Comparison of ENCODE assay signal across 12 cellular contexts in genomic region chr7:359776-360361, GRCh38.
A peak's percentile ranks its signal among the peaks of the same experiment; 100 is the strongest.
DNase-seq lines count a peak whose midpoint lies in the region; ATAC-seq and TF ChIP-seq lines count a peak whose summit lies in the region.
"Had no signal": no experiment of that assay in that cellular context is flagged by ENCODE, and none has a peak within 500 bp of the region (broad histone marks: within the 10 kb centered on the region; RNA-seq: fewer than 3 reads in every experiment).

No MANE protein-coding gene starts in this region.

- H3K9me3 Mint-ChIP-seq in WTC11 (no peaks in the 10 kb centered on the region), immature natural killer cell (peaks cover 0 to 10% (median 2%) of the 10 kb centered on the region in 6 donors), HFFc6 (peaks cover 16% of the 10 kb centered on the region)

- ATAC-seq in Right ventricle myocardium superior (ENCODE audit: poor library complexity) (no peak), WTC11 (no peak)

- intact Hi-C loops in Right ventricle myocardium superior (cut with DNase I): no loop called here

- H3K27ac Mint-ChIP-seq in WTC11 (no peak overlapping the region), immature natural killer cell (no peak overlapping the region), HFFc6 (no peak overlapping the region)
- H3K27ac Mint-ChIP-seq: endodermal cell had no signal

- H3K27me3 ChIP-seq in right atrium auricular region: no peaks in the 10 kb centered on the region
- no peaks in the 10 kb centered on the region for H3K27me3 ChIP-seq in thymus (ENCODE audit: control insufficient read depth, insufficient read depth)

- H3K36me3 Mint-ChIP-seq in WTC11 (no peaks in the 10 kb centered on the region), immature natural killer cell (peaks cover 0 to 10% (median 7%) of the 10 kb centered on the region in 3 donors), HFFc6 (ENCODE audit: low read depth) (peaks cover 5% of the 10 kb centered on the region; the same call in 1 of the 2 replicates)

- WGBS in thymus: 3% methylated on average over 25 of the region's 25 CpGs

- H3K4me3 ChIP-seq in right atrium auricular region: no peak overlapping the region
- H3K4me3 ChIP-seq in thymus (ENCODE audit: low read length): peak overlapping the region; percentile 48

- no peak overlapping the region for H3K27ac ChIP-seq in right atrium auricular region
- H3K27ac ChIP-seq in thymus (ENCODE audit: low read depth): peak overlapping the region; percentile 74

- H3K4me1 ChIP-seq in right atrium auricular region: peaks cover 0 to 9% of the 10 kb centered on the region in 2 donors
- H3K4me1 ChIP-seq in thymus (ENCODE audit: control insufficient read depth, insufficient read depth, low read length): peaks cover 27% of the 10 kb centered on the region

- H3K27me3 Mint-ChIP-seq in WTC11 (ENCODE audit: low read depth): peaks cover 21% of the 10 kb centered on the region
- peaks cover 7 to 20% (median 8%) of the 10 kb centered on the region in 3 donors for H3K27me3 Mint-ChIP-seq in immature natural killer cell (ENCODE audit: low read depth in 3 of 3)
- H3K27me3 Mint-ChIP-seq in HFFc6 (ENCODE audit: insufficient read depth): peaks cover 22% of the 10 kb centered on the region

- H3K9me3 ChIP-seq in right atrium auricular region (peaks cover 0 to 6% of the 10 kb centered on the region in 2 donors), thymus (ENCODE audit: control insufficient read depth) (peaks cover 2% of the 10 kb centered on the region)

- TF ChIP-seq CTCF in right atrium auricular region (IDR thresholded peaks at IDR 0.05): no peak
- TF ChIP-seq CTCF in WTC11 (IDR thresholded peaks at IDR 0.05): no peak
- TF ChIP-seq CTCF in HFFc6 (IDR thresholded peaks at IDR 0.05): no peak

- H3K4me3 Mint-ChIP-seq in WTC11 (peak overlapping the region; percentile 55), immature natural killer cell (peak overlapping the region; percentile 41 to 66 (median 54)), HFFc6 (no peak overlapping the region)
- H3K4me3 Mint-ChIP-seq: endodermal cell had no signal

- H3K4me1 Mint-ChIP-seq in WTC11: peaks cover 11% of the 10 kb centered on the region
- peaks cover 35 to 40% of the 10 kb centered on the region in 2 donors for H3K4me1 Mint-ChIP-seq in immature natural killer cell
- H3K4me1 Mint-ChIP-seq in HFFc6 (ENCODE audit: low read depth): peaks cover 10% of the 10 kb centered on the region

- POLR2A ChIA-PET in WTC11 (lab: Charles Lee): no interaction called here

- CTCF ChIA-PET in WTC11 (lab: Charles Lee): interaction anchor here (0.5 kb wide), 1 partner anchor 121 kb away, joined by 4 read pairs; no protein-coding TSS in a partner anchor

- H3K36me3 ChIP-seq in right atrium auricular region: no peaks in the 10 kb centered on the region
- H3K36me3 ChIP-seq in thymus (ENCODE audit: control insufficient read depth, insufficient read depth): no peaks in the 10 kb centered on the region

- DNase-seq in Right ventricle myocardium superior: peak; percentile 31
- no peak for DNase-seq in right atrium auricular region (ENCODE audit: low spot score)
- no peak for DNase-seq in WTC11 (ENCODE audit: low spot score)
- DNase-seq in immature natural killer cell: no peak
- DNase-seq in NCI-H2227 (lab: John Stamatoyannopoulos, UW; ENCODE audit: unreplicated experiment): no peak
- DNase-seq in HFFc6: no peak
- DNase-seq in DMS79 (lab: John Stamatoyannopoulos, UW): no peak
- DNase-seq: endodermal cell, KG1, NCI-H2081, occipital lobe had no signal

TF ChIP-seq in WTC11, 78 proteins besides CTCF, POLR2A, EP300 and RAD21:
- TF ChIP-seq MAX (CRISPR knock-in tag; IDR thresholded peaks at IDR 0.05): no peak
- no peak for TF ChIP-seq AR (CRISPR knock-in tag; IDR thresholded peaks at IDR 0.05)
- TF ChIP-seq CDX4 (CRISPR knock-in tag; IDR thresholded peaks at IDR 0.05; ENCODE audit: borderline replicate concordance): no peak
- TF ChIP-seq ZNF416 (CRISPR knock-in tag; IDR thresholded peaks at IDR 0.05): no peak
- TF ChIP-seq FOXP4 (CRISPR knock-in tag; IDR thresholded peaks at IDR 0.05): no peak
